In the genomic region with DNA sequence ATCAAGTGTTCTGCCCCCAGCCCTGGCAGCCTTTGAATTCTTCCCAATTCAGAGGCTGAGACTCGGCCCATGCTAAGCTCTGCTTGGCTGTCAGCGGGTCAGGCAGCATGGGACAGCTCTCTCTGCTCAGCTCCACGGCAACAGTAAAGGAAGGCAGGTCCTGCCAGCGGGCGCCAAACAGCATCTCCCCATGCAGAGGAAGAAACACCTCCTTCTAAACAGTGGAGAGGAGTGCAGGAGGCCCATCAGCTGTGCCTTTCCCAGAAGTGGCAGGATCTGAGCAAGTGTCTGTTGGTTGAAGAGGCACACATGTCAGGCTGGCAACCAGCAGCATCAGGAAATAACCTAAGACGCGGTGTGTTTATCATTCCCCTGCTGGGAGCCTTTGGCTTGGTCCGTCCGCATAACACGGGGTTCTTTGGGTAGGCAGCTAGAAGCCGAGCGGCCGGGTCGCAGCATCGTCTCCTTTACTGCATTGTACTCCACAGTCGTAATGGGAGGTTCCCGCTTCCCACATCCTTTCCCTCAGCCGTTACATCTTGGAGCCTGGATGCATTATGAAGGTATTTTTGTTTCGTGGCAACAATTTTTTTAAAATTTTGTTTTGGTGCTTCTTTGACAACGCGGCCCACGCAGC, we compare ENCODE assay signal across 9 cellular contexts. TPM values are rescaled to one million over a fixed set of nuclear protein-coding genes. Genes with fewer than 3 reads are reported as not detected.
DNase-seq lines count a peak whose midpoint lies in the region; ATAC-seq and TF ChIP-seq lines count a peak whose summit lies in the region.
"Had no signal": no experiment of that assay in that cellular context is flagged by ENCODE, and none has a peak within 500 bp of the region (broad histone marks: within the 10 kb centered on the region; RNA-seq: fewer than 3 reads in every experiment).

No MANE protein-coding gene starts in this region.

- peak; percentile 80 for DNase-seq in activated CD8-positive, alpha-beta memory T cell treated with anti-CD3 and anti-CD28 coated beads for 24 hours
- DNase-seq in activated CD8-positive, alpha-beta memory T cell treated with anti-CD3 and anti-CD28 coated beads, Interleukin-2, amount 50 U/mL, for 48 hours: no peak
- DNase-seq in activated effector memory CD4-positive, alpha-beta T cell treated with Interleukin-2 at 50 U/mL for 16 hours: peak; percentile 12
- DNase-seq in memory B cell (ENCODE audit: low spot score in 2 of 2) (peak in 1 of 2 donors; percentile 29), thyroid gland (no peak), SIG-M5 (lab: John Stamatoyannopoulos, UW) (no peak), SKM-1 (lab: John Stamatoyannopoulos, UW; ENCODE audit: unreplicated experiment) (no peak)

- peak overlapping the region; percentile 23 to 42 (median 32) for H3K27ac ChIP-seq in thyroid gland
- H3K27ac ChIP-seq: A549 had no signal

- H3K36me3 ChIP-seq in thyroid gland: peaks cover 21 to 30% of the 10 kb centered on the region in 2 donors

- no peaks in the 10 kb centered on the region for H3K27me3 ChIP-seq in thyroid gland

- H3K27ac Mint-ChIP-seq in memory B cell: peak overlapping the region; percentile 97

- peaks cover 38% of the 10 kb centered on the region for H3K4me1 Mint-ChIP-seq in memory B cell

- H3K4me3 Mint-ChIP-seq in memory B cell: peak overlapping the region; percentile 85

- no peak for TF ChIP-seq CTCF in thyroid gland (IDR thresholded peaks at IDR 0.05)

- H3K4me3 ChIP-seq in thyroid gland (replicated peaks in 1 of 3): no peak overlapping the region
- H3K4me3 ChIP-seq: A549 had no signal

- H3K36me3 Mint-ChIP-seq in memory B cell: peaks cover 8% of the 10 kb centered on the region

- TF ChIP-seq POLR2A in thyroid gland (IDR thresholded peaks at IDR 0.05): no peak

- no peak for ATAC-seq in memory B cell (ENCODE audit: low read depth)
- no peak for ATAC-seq in GM21528 (IDR thresholded peaks at IDR 0.05; ENCODE audit: low FRiP score, unreplicated experiment)
- ATAC-seq: A549 had no signal

- H3K9me3 Mint-ChIP-seq in memory B cell: no peaks in the 10 kb centered on the region

- 90 to 91% methylated on average over 22 of the region's 22 CpGs for WGBS in thyroid gland, 2 donors

- peaks cover 15 to 19% of the 10 kb centered on the region in 2 donors for H3K4me1 ChIP-seq in thyroid gland
- H3K4me1 ChIP-seq: A549 had no signal

- intact Hi-C loops in thyroid gland (cut with DNase I): no loop called here

- no peaks in the 10 kb centered on the region for H3K9me3 ChIP-seq in thyroid gland
- H3K9me3 ChIP-seq: A549 had no signal

- no peaks in the 10 kb centered on the region for H3K27me3 Mint-ChIP-seq in memory B cell

RNA-seq across cellular contexts. Expression of gene NCS1, which starts 42.7 kb away (rescaled TPM):
- total RNA-seq in thyroid gland: 10 to 100 TPM; 31.0 to 85.4 (median 61.2) TPM

Comparison
In these comparisons a context has a peak if more than half of its experiments do, and no peak if none do; other contexts are left out.
1. DNase-seq: peak in activated CD8-positive, alpha-beta memory T cell treated with anti-CD3 and anti-CD28 coated beads for 24 hours (single experiment) and activated effector memory CD4-positive, alpha-beta T cell treated with Interleukin-2 at 50 U/mL for 16 hours (single experiment); none in activated CD8-positive, alpha-beta memory T cell treated with anti-CD3 and anti-CD28 coated beads, Interleukin-2, amount 50 U/mL, for 48 hours (single experiment), thyroid gland (0 of 2), SIG-M5 (single experiment) and SKM-1 (single experiment).